ENCODE assay signal across 8 cellular contexts in the genomic region with DNA sequence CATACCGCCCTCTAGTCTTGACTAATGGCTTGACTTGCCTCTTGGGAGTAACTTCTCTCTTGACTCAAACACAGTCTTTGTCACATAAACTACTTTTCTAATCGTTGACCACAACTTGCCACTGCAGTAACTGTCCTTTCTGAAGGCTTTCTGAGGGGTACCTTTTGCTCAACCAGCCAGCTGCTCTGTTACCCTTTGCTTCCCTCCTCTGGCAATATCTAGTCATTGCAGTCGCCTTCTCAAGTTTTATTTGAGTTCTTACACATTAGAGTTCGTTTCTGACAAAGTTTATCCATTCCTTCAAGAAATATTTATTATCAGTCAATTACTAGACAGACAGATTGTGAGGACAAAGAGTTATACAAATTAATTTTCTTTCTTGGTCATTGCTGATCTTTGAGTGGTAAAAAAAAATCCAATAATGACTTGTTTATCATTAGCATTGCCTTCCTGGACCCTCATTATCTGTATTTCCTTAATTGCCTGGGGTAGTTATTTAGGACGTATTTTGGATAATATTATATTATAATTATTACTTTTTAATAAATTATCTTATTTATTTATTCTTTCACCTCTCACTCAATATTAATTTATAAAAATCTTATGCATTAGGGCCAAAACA.
DNase-seq lines count a peak whose midpoint lies in the region; ATAC-seq, FAIRE-seq and TF ChIP-seq lines count a peak whose summit lies in the region.

No MANE protein-coding gene starts in this region.

- H4K20me1 ChIP-seq in OCI-LY3 (ENCODE audit: insufficient read depth, low read length) = no peaks in the 10 kb centered on the region

- TF ChIP-seq CTCF in AG04449 (IDR thresholded peaks at IDR 0.05; ENCODE audit: insufficient read depth, low read length, missing control alignments) = peak; percentile 32
- TF ChIP-seq CTCF in OCI-LY3 (IDR thresholded peaks at IDR 0.05; ENCODE audit: low read depth, low read length) = peak; percentile 99
- TF ChIP-seq CTCF in epithelial cell of proximal tubule (conservative IDR thresholded peaks at IDR 0.05; ENCODE audit: low read depth, low read length) = peak; percentile 84
- TF ChIP-seq CTCF in pancreas (IDR thresholded peaks at IDR 0.05) = peak in 3 of 4 donors; percentile 44 to 52 (median 46)

- H3K4me1 ChIP-seq in OCI-LY3 (ENCODE audit: low read length) (peaks cover 12% of the 10 kb centered on the region), pancreas (no peaks in the 10 kb centered on the region)

- POLR2A ChIA-PET in AG04449 (lab: Yijun Ruan, JAX) = no interaction called here

- H3K79me2 ChIP-seq in OCI-LY3 (ENCODE audit: low read length) = no peaks in the 10 kb centered on the region

- H3K9ac ChIP-seq in OCI-LY3 (ENCODE audit: low read length) = no peak overlapping the region

- no peaks in the 10 kb centered on the region for H3K9me3 ChIP-seq in OCI-LY3 (ENCODE audit: insufficient read depth, low read length)
- H3K9me3 ChIP-seq in pancreas = no peaks in the 10 kb centered on the region

- CTCF ChIA-PET in AG04449 (lab: Yijun Ruan, JAX) = no interaction called here

- DNase-seq in AG04449 (ENCODE audit: low read depth, low spot score) (no peak), HS-5 (ENCODE audit: low read depth) (peak; percentile 19), epithelial cell of proximal tubule (ENCODE audit: low read depth) (no peak), pancreas (peak in 1 of 6 donors; percentile 27), GM03348 (ENCODE audit: low spot score) (no peak), GM12892 (ENCODE audit: insufficient read length) (no peak)

- H3K4me2 ChIP-seq in OCI-LY3 (ENCODE audit: low read length) = peak overlapping the region; percentile 22

- H3K27me3 ChIP-seq in OCI-LY3 (ENCODE audit: low read depth, low read length) (no peaks in the 10 kb centered on the region), pancreas (no peaks in the 10 kb centered on the region)

- no peak overlapping the region for H3K4me3 ChIP-seq in AG04449 (ENCODE audit: low read depth, low read length)
- no peak overlapping the region for H3K4me3 ChIP-seq in OCI-LY3 (ENCODE audit: low read length)
- H3K4me3 ChIP-seq in epithelial cell of proximal tubule (ENCODE audit: low read depth, low read length) = no peak overlapping the region
- H3K4me3 ChIP-seq in pancreas = no peak overlapping the region

- no peaks in the 10 kb centered on the region for H3K36me3 ChIP-seq in OCI-LY3 (replicated peaks; ENCODE audit: low read depth, low read length)
- no peaks in the 10 kb centered on the region for H3K36me3 ChIP-seq in pancreas

- H3K27ac ChIP-seq in OCI-LY3 (ENCODE audit: low read length) (no peak overlapping the region), pancreas (no peak overlapping the region)

- WGBS in pancreas, 2 donors = 8 to 14% methylated on average over 5 of the region's 5 CpGs

- intact Hi-C loops in pancreas (cut with DNase I) = no loop called here

- ATAC-seq in GM18502 (IDR thresholded peaks at IDR 0.05; ENCODE audit: poor library complexity, unreplicated experiment) (peak; percentile 67), pancreas (peak in 3 of 4 donors; percentile 56 to 68 (median 63))

- no peak for FAIRE-seq in pancreas (lab: Jason Lieb, UNC)
- no peak for FAIRE-seq in GM12892 (lab: Jason Lieb, UNC)

- TF ChIP-seq POLR2A in GM12892 (IDR thresholded peaks at IDR 0.05; ENCODE audit: low read depth, low read length) = no peak

- peak overlapping the region; percentile 32; the same call in 1 of the 2 replicates for H2AFZ ChIP-seq in OCI-LY3 (ENCODE audit: low read depth, low read length)

Comparison
In these comparisons a context has a peak if more than half of its experiments do, and no peak if none do; other contexts are left out.
1. CTCF ChIP-seq: peak in every context shown above with its lines; median percentile 99 in OCI-LY3; 84 in epithelial cell of proximal tubule; 46 in pancreas; 32 in AG04449.